Comparison of ENCODE assay signal across 8 cellular contexts in genomic region chr12:132710422-132711168, GRCh38. TPM values are rescaled to one million over a fixed set of nuclear protein-coding genes. Genes with fewer than 3 reads are reported as not detected.
A peak's percentile ranks its signal among the peaks of the same experiment; 100 is the strongest.
DNase-seq lines count a peak whose midpoint lies in the region; ATAC-seq and TF ChIP-seq lines count a peak whose summit lies in the region.

PGAM5 (plus strand) TSS chr12:132710842; CDS start chr12:132710877, 35 bp downstream.

- H3K36me3 ChIP-seq in rectal smooth muscle tissue (ENCODE audit: control insufficient read depth, insufficient read depth, low read length) (no peaks in the 10 kb centered on the region), vagina (peaks cover 0 to 7% of the 10 kb centered on the region in 2 donors)

- H3K9ac ChIP-seq in rectal smooth muscle tissue (ENCODE audit: low read length) = peak within 1 kb of the TSS; percentile 83

- H3K4me3 ChIP-seq in right cardiac atrium (ENCODE audit: low read length) (peak within 1 kb of the TSS; percentile 96), rectal smooth muscle tissue (ENCODE audit: low read length) (peak within 1 kb of the TSS; percentile 79), vagina (peak within 1 kb of the TSS; percentile 65 to 66)

- TF ChIP-seq POLR2A in GM18505 (IDR thresholded peaks at IDR 0.05; ENCODE audit: borderline replicate concordance, extremely low read depth, insufficient read depth, insufficient read length) (peak; percentile 86), vagina (IDR thresholded peaks at IDR 0.05) (no peak)

- TF ChIP-seq CTCF in vagina (IDR thresholded peaks at IDR 0.05) = no peak

- H3K27ac ChIP-seq in angular gyrus (ENCODE audit: low read depth, low read length) (peak within 1 kb of the TSS; percentile 90), right cardiac atrium (ENCODE audit: low read length) (peak within 1 kb of the TSS; percentile 34), rectal smooth muscle tissue (ENCODE audit: low read depth, low read length) (peak within 1 kb of the TSS; percentile 70), vagina (peak within 1 kb of the TSS; percentile 68)

- ATAC-seq in GM18505 (IDR thresholded peaks at IDR 0.05; ENCODE audit: unreplicated experiment) (peak; percentile 86), HG02938 (IDR thresholded peaks at IDR 0.05; ENCODE audit: unreplicated experiment) (peak; percentile 72), right cardiac atrium (peak; percentile 95 to 96)

- H3K4me1 ChIP-seq in right cardiac atrium (ENCODE audit: control insufficient read depth, insufficient read depth, low read length) = no peaks in the 10 kb centered on the region
- peaks cover 4% of the 10 kb centered on the region for H3K4me1 ChIP-seq in rectal smooth muscle tissue (ENCODE audit: control insufficient read depth, insufficient read depth, low read length)
- peaks cover 27% of the 10 kb centered on the region for H3K4me1 ChIP-seq in vagina

- peak; percentile 31 for DNase-seq in NCI-H1694 (lab: John Stamatoyannopoulos, UW)
- peak; percentile 81 to 95 (median 93) for DNase-seq in T-helper 2 cell
- DNase-seq in right cardiac atrium = peak; percentile 81 to 93 (median 93)
- DNase-seq in vagina (ENCODE audit: extremely low spot score in 2 of 2) = no peak

- H3K9me3 ChIP-seq in right cardiac atrium (ENCODE audit: control insufficient read depth, low read length) = no peaks in the 10 kb centered on the region
- no peaks in the 10 kb centered on the region for H3K9me3 ChIP-seq in vagina

- intact Hi-C loops in right cardiac atrium (cut with DNase I) = no loop called here
- intact Hi-C loops in vagina (cut with DNase I) = no loop called here

- WGBS in right cardiac atrium = under 1% methylated on average over 100 of the region's 100 CpGs

- H3K27me3 ChIP-seq in right cardiac atrium (ENCODE audit: control insufficient read depth, insufficient read depth) = no peaks in the 10 kb centered on the region
- H3K27me3 ChIP-seq in rectal smooth muscle tissue (ENCODE audit: control insufficient read depth, insufficient read depth, low read length) = no peaks in the 10 kb centered on the region
- H3K27me3 ChIP-seq in vagina = no peaks in the 10 kb centered on the region

RNA-seq across cellular contexts. Expression of gene PGAM5, which starts in this region (rescaled TPM):
- 10 to 100 TPM; 21.2 to 24.0 (median 23.2) TPM for total RNA-seq in right cardiac atrium
- 15.1 TPM for polyA plus RNA-seq in right cardiac atrium
- total RNA-seq in vagina = 27.0 TPM

Comparison
In these comparisons a context has a peak if more than half of its experiments do, and no peak if none do; other contexts are left out.
1. DNase-seq: peak in NCI-H1694 (single experiment), T-helper 2 cell (5 of 5) and right cardiac atrium (3 of 3); none in vagina (0 of 2).
2. H3K27ac ChIP-seq: peak in every context shown above with its lines; median percentile 90 in angular gyrus; 70 in rectal smooth muscle tissue; 68 in vagina; 34 in right cardiac atrium.
3. Peak in every context shown above with its lines, with median percentiles within 50 percentile points of each other: ATAC-seq and H3K4me3 ChIP-seq.